Comparison of ENCODE assay signal across 9 cellular contexts in genomic region chr12:6964605-6965025, GRCh38. TPM values are rescaled to one million over a fixed set of nuclear protein-coding genes. Genes with fewer than 3 reads are reported as not detected.
DNase-seq lines count a peak whose midpoint lies in the region; ATAC-seq, FAIRE-seq and TF ChIP-seq lines count a peak whose summit lies in the region.
"Had no signal": no experiment of that assay in that cellular context is flagged by ENCODE, and none has a peak within 500 bp of the region (broad histone marks: within the 10 kb centered on the region; RNA-seq: fewer than 3 reads in every experiment).

No MANE protein-coding gene starts in this region.

- POLR2A ChIA-PET in GM12878 (lab: Charles Lee) = interaction anchor here (0.6 to 13.5 kb wide), 6 partner anchors 9 to 974 kb away, joined by 3 to 524 read pairs (median 6); partner anchors contain the start of genes C12orf57, PTPN6 and RNU7-1

- no peak; the same call in 1 of the 2 replicates for TF ChIP-seq POLR2A in GM12878 (IDR thresholded peaks at IDR 0.05; ENCODE audit: low read depth, low read length)

- RAD21 ChIA-PET in GM12878 (lab: Charles Lee; ENCODE audit: unreplicated experiment) = interaction anchor here (0.6 to 13.5 kb wide), 11 partner anchors 10 to 149 kb away, joined by 3 to 426 read pairs (median 5); partner anchors contain the start of genes C12orf57, C1RL, LPCAT3 and PTPN6

- no peak for ATAC-seq in GM12878
- ATAC-seq in upper lobe of right lung = no peak
- no peak for ATAC-seq in GM18498 (IDR thresholded peaks at IDR 0.05; ENCODE audit: unreplicated experiment)

- TF ChIP-seq CTCF in GM12878 (IDR thresholded peaks at IDR 0.05 in 2 of 3, conservative IDR thresholded peaks at IDR 0.05 in 1 of 3; ENCODE audit: control insufficient read depth in 2 of 3, extremely low read depth in 1 of 3, insufficient read depth in 1 of 3, low read depth in 3 of 3, low read length in 3 of 3) = no peak
- TF ChIP-seq CTCF in mesothelial cell of epicardium (IDR thresholded peaks at IDR 0.05; ENCODE audit: unreplicated experiment) = no peak
- no peak for TF ChIP-seq CTCF in upper lobe of right lung (IDR thresholded peaks at IDR 0.05)

- peaks cover 62% of the 10 kb centered on the region for H3K4me1 Mint-ChIP-seq in activated naive CD4-positive, alpha-beta T cell treated with anti-CD3 and anti-CD28 coated beads, Interleukin-2, amount 50 U/mL, for 24 hours
- H3K4me1 Mint-ChIP-seq in mesothelial cell of epicardium = peaks cover 46% of the 10 kb centered on the region

- H3K27me3 Mint-ChIP-seq in activated naive CD4-positive, alpha-beta T cell treated with anti-CD3 and anti-CD28 coated beads, Interleukin-2, amount 50 U/mL, for 24 hours = no peaks in the 10 kb centered on the region
- H3K27me3 Mint-ChIP-seq in mesothelial cell of epicardium (ENCODE audit: low read depth) = no peaks in the 10 kb centered on the region

- H3K9me3 Mint-ChIP-seq in activated naive CD4-positive, alpha-beta T cell treated with anti-CD3 and anti-CD28 coated beads, Interleukin-2, amount 50 U/mL, for 24 hours = no peaks in the 10 kb centered on the region
- H3K9me3 Mint-ChIP-seq in mesothelial cell of epicardium = no peaks in the 10 kb centered on the region

- H3K36me3 Mint-ChIP-seq in activated naive CD4-positive, alpha-beta T cell treated with anti-CD3 and anti-CD28 coated beads, Interleukin-2, amount 50 U/mL, for 24 hours = peaks cover 25% of the 10 kb centered on the region
- peaks cover 4% of the 10 kb centered on the region for H3K36me3 Mint-ChIP-seq in mesothelial cell of epicardium

- BruUV-seq in GM12878 (replicated peaks; lab: Mats Ljungman, UMichigan) = no TSS peak

- H3K4me1 ChIP-seq in GM12878 (ENCODE audit: control insufficient read depth, insufficient read depth, low read length) (peaks cover 43% of the 10 kb centered on the region), upper lobe of right lung (peaks cover 51% of the 10 kb centered on the region)

- no peaks in the 10 kb centered on the region for H3K9me3 ChIP-seq in GM12878 (replicated peaks; ENCODE audit: control insufficient read depth, insufficient read depth, low read length)
- H3K9me3 ChIP-seq in upper lobe of right lung = no peaks in the 10 kb centered on the region

- H3K27me3 ChIP-seq in GM12878 (replicated peaks in 1 of 2; ENCODE audit: control insufficient read depth in 2 of 2, insufficient read depth in 2 of 2, low read length in 1 of 2) (no peaks in the 10 kb centered on the region), upper lobe of right lung (no peaks in the 10 kb centered on the region)

- FAIRE-seq in GM12878 (lab: Jason Lieb, UNC) = no peak

- peaks cover 35 to 36% of the 10 kb centered on the region in 2 experiments for H3K36me3 ChIP-seq in GM12878 (ENCODE audit: control insufficient read depth in 2 of 2, insufficient read depth in 2 of 2, low read length in 1 of 2)
- peaks cover 42% of the 10 kb centered on the region for H3K36me3 ChIP-seq in upper lobe of right lung

- no peak for DNase-seq in activated naive CD4-positive, alpha-beta T cell treated with anti-CD3 and anti-CD28 coated beads, Interleukin-2, amount 50 U/mL, for 16 hours
- DNase-seq in GM12878 (ENCODE audit: low read depth, low spot score) (no peak), mesothelial cell of epicardium (ENCODE audit: low spot score in 2 of 2, unreplicated experiment in 2 of 2) (no peak), upper lobe of right lung (no peak), NCI-H2196 treated with DMSO at 0.1 percent for 48 hours (lab: John Stamatoyannopoulos, UW; ENCODE audit: unreplicated experiment) (no peak), NOMO-1 treated with DMSO at 0.1 percent for 48 hours (lab: John Stamatoyannopoulos, UW; ENCODE audit: unreplicated experiment) (no peak)

- H3K9ac ChIP-seq in GM12878 (ENCODE audit: control insufficient read depth, insufficient read depth, low read length) = peak overlapping the region; percentile 39

- intact Hi-C loops in GM12878 (cut with micrococcal nuclease; ENCODE audit: unreplicated experiment) = loop anchor here (1.0 to 5.0 kb wide), 2 partner anchors 20 to 148 kb away; partner anchors contain the start of gene C12orf57
- intact Hi-C loops in upper lobe of right lung (cut with DNase I) = loop anchor here (10.0 kb wide), 1 partner anchor 150 kb away; no protein-coding TSS in a partner anchor

- H3K4me3 ChIP-seq in GM12878 = no peak overlapping the region
- peak overlapping the region; percentile 46 for H3K4me3 ChIP-seq in upper lobe of right lung

- no peak for TF ChIP-seq RAD21 in GM12878 (IDR thresholded peaks at IDR 0.05; ENCODE audit: insufficient read depth, low read depth, low read length)

- 46% methylated on average over 8 of the region's 8 CpGs for WGBS in GM12878 (ENCODE audit: insufficient coverage, insufficient replicate concordance, low lambda C conversion rate, missing lambda C conversion rate)

- peak overlapping the region; percentile 66 for H3K4me3 Mint-ChIP-seq in activated naive CD4-positive, alpha-beta T cell treated with anti-CD3 and anti-CD28 coated beads, Interleukin-2, amount 50 U/mL, for 24 hours
- H3K4me3 Mint-ChIP-seq in mesothelial cell of epicardium = peak overlapping the region; percentile 78

- in situ Hi-C loops in GM12878 (cut with MboI) = loop anchor here (5.0 to 25.0 kb wide), 2 partner anchors 148 to 1673 kb away; no protein-coding TSS in a partner anchor

- CTCF ChIA-PET in GM12878 (lab: Yijun Ruan, JAX) = interaction anchor here (0.7 to 13.2 kb wide), 20 partner anchors 10 to 149 kb away, joined by 3 to 645 read pairs (median 4); partner anchors contain the start of genes C12orf57, C1R, C1RL and LPCAT3

- no peak for TF ChIP-seq EP300 in GM12878 (IDR thresholded peaks at IDR 0.05; ENCODE audit: borderline replicate concordance in 1 of 2, control insufficient read depth in 1 of 2, low read depth in 2 of 2, low read length in 2 of 2)

- H3K4me2 ChIP-seq in GM12878 (ENCODE audit: control insufficient read depth, insufficient read depth) = no peak overlapping the region; the same call in 1 of the 2 replicates

- SMC1A ChIA-PET in GM12878 (lab: Charles Lee; ENCODE audit: uncharacterized antibody, unreplicated experiment) = interaction anchor here (0.7 to 13.2 kb wide), 10 partner anchors 10 to 180 kb away, joined by 3 to 395 read pairs (median 3); partner anchors contain the start of genes C12orf57, C1RL, LPCAT3 and PTPN6

- H2AFZ ChIP-seq in GM12878 (ENCODE audit: control insufficient read depth, low read depth, low read length) = no peak overlapping the region; the same call in 1 of the 2 replicates

- H3K79me2 ChIP-seq in GM12878 (ENCODE audit: control insufficient read depth, insufficient read depth, low read length) = peaks cover 41% of the 10 kb centered on the region

- peak overlapping the region; percentile 96 for H3K27ac Mint-ChIP-seq in activated naive CD4-positive, alpha-beta T cell treated with anti-CD3 and anti-CD28 coated beads, Interleukin-2, amount 50 U/mL, for 24 hours
- H3K27ac Mint-ChIP-seq in mesothelial cell of epicardium = peak overlapping the region; percentile 92

- H3K27ac ChIP-seq in GM12878 (ENCODE audit: control insufficient read depth, insufficient read depth) (peak overlapping the region; percentile 64), upper lobe of right lung (peak overlapping the region; percentile 67)

- H4K20me1 ChIP-seq in GM12878 (ENCODE audit: control insufficient read depth, insufficient read depth) = no peaks in the 10 kb centered on the region

RNA-seq across cellular contexts. Expression of gene PHB2, which starts 5.8 kb away (rescaled TPM):
- 71.8 and 79.5 TPM in 2 replicates for total RNA-seq in GM12878 (2013; cell fraction: nucleolus; rRNA removed)
- total RNA-seq in GM12878 (2014; rRNA removed) (517 and 520 TPM in 2 replicates), GM12878 (2014; rRNA removed; fragmentation: Illumina TruSeq; extraction: Trizol) (421 and 455 TPM in 2 replicates), GM12878 (2021) (466 and 483 TPM in 2 replicates), mesothelial cell of epicardium (221 to 229 TPM (median 224 TPM) in 3 replicates), upper lobe of right lung (126 TPM)
- polyA plus RNA-seq in GM12878 (2011; ENCODE audit: low read depth) = 203 TPM
- polyA plus RNA-seq in GM12878 (2011; rRNA removed) (395 and 522 TPM in 2 replicates), GM12878 (2014; fragmentation: Illumina TruSeq; extraction: Trizol) (410 and 549 TPM in 2 replicates), GM12878 (2014; fragmentation: Nextera tagmentation; extraction: Ambion mirVana) (100 to 1,000 TPM; 112 to 270 TPM), GM12878 (2014; rRNA removed) (586 and 591 TPM in 2 replicates), GM12878 (2016; fragmentation: Nextera tagmentation; extraction: Ambion mirVana) (100 to 1,000 TPM; 412 to 433 TPM)
- 672 and 758 TPM in 2 replicates for polyA plus RNA-seq in GM12878 (2011; cell fraction: cytosol; rRNA removed)
- 449 and 501 TPM in 2 replicates for polyA plus RNA-seq in GM12878 (2011; cell fraction: nucleus; rRNA removed)
- polyA plus RNA-seq in GM12878 (2012) = 307 and 316 TPM in 2 replicates
- polyA minus RNA-seq in GM12878 (2011; rRNA and poly(A)+ RNA removed) = 204 and 309 TPM in 2 replicates
- 112 and 115 TPM in 2 replicates for polyA minus RNA-seq in GM12878 (2011; cell fraction: cytosol; rRNA and poly(A)+ RNA removed)
- polyA minus RNA-seq in GM12878 (2011; cell fraction: nucleus; rRNA and poly(A)+ RNA removed) = 98.4 and 155 TPM in 2 replicates

RNA-seq across cellular contexts. Expression of gene EMG1, which starts 6.1 kb away (rescaled TPM):
- total RNA-seq in GM12878 (2013; cell fraction: nucleolus; rRNA removed) = 120 and 131 TPM in 2 replicates
- total RNA-seq in GM12878 (2014; rRNA removed) = 54.6 and 69.0 TPM in 2 replicates
- 67.8 and 69.9 TPM in 2 replicates for total RNA-seq in GM12878 (2014; rRNA removed; fragmentation: Illumina TruSeq; extraction: Trizol)
- 82.4 and 84.4 TPM in 2 replicates for total RNA-seq in GM12878 (2021)
- 25.0 TPM for polyA plus RNA-seq in GM12878 (2011; ENCODE audit: low read depth)
- polyA plus RNA-seq in GM12878 (2011; rRNA removed) = 75.9 and 77.7 TPM in 2 replicates
- polyA plus RNA-seq in GM12878 (2011; cell fraction: cytosol; rRNA removed) = 52.6 and 55.9 TPM in 2 replicates
- polyA plus RNA-seq in GM12878 (2011; cell fraction: nucleus; rRNA removed) = 44.5 and 60.9 TPM in 2 replicates
- 44.6 and 77.4 TPM in 2 replicates for polyA plus RNA-seq in GM12878 (2012)
- polyA plus RNA-seq in GM12878 (2014; fragmentation: Illumina TruSeq; extraction: Trizol) = 77.2 and 91.3 TPM in 2 replicates
- polyA plus RNA-seq in GM12878 (2014; fragmentation: Nextera tagmentation; extraction: Ambion mirVana) = 100 to 1,000 TPM; 158 to 164 TPM
- polyA plus RNA-seq in GM12878 (2014; rRNA removed) = 78.0 and 94.4 TPM in 2 replicates
- polyA plus RNA-seq in GM12878 (2016; fragmentation: Nextera tagmentation; extraction: Ambion mirVana) = 100 to 1,000 TPM; 154 to 165 TPM
- polyA minus RNA-seq in GM12878 (2011; rRNA and poly(A)+ RNA removed) = 35.5 and 39.6 TPM in 2 replicates
- 16.1 and 16.7 TPM in 2 replicates for polyA minus RNA-seq in GM12878 (2011; cell fraction: cytosol; rRNA and poly(A)+ RNA removed)
- 25.1 and 34.8 TPM in 2 replicates for polyA minus RNA-seq in GM12878 (2011; cell fraction: nucleus; rRNA and poly(A)+ RNA removed)
- 31.6 to 37.7 TPM (median 33.5 TPM) in 3 replicates for total RNA-seq in mesothelial cell of epicardium
- 35.6 TPM for total RNA-seq in upper lobe of right lung

RNA-seq across cellular contexts. Expression of gene PTPN6, which starts 13.5 kb away (rescaled TPM):
- 158 and 159 TPM in 2 replicates for total RNA-seq in GM12878 (2013; cell fraction: nucleolus; rRNA removed)
- total RNA-seq in GM12878 (2014; rRNA removed) = 346 and 376 TPM in 2 replicates
- total RNA-seq in GM12878 (2014; rRNA removed; fragmentation: Illumina TruSeq; extraction: Trizol) = 214 and 235 TPM in 2 replicates
- 443 and 457 TPM in 2 replicates for total RNA-seq in GM12878 (2021)
- polyA plus RNA-seq in GM12878 (2011; ENCODE audit: low read depth) = 315 TPM
- polyA plus RNA-seq in GM12878 (2011; rRNA removed) = 208 and 364 TPM in 2 replicates
- 393 and 481 TPM in 2 replicates for polyA plus RNA-seq in GM12878 (2011; cell fraction: cytosol; rRNA removed)
- polyA plus RNA-seq in GM12878 (2011; cell fraction: nucleus; rRNA removed) = 567 and 675 TPM in 2 replicates
- polyA plus RNA-seq in GM12878 (2012) = 374 and 383 TPM in 2 replicates
- polyA plus RNA-seq in GM12878 (2014; fragmentation: Illumina TruSeq; extraction: Trizol) = 265 and 453 TPM in 2 replicates
- polyA plus RNA-seq in GM12878 (2014; fragmentation: Nextera tagmentation; extraction: Ambion mirVana) = 100 to 1,000 TPM; 229 to 413 TPM
- polyA plus RNA-seq in GM12878 (2014; rRNA removed) = 397 and 409 TPM in 2 replicates
- 100 to 1,000 TPM; 325 to 364 TPM for polyA plus RNA-seq in GM12878 (2016; fragmentation: Nextera tagmentation; extraction: Ambion mirVana)
- polyA minus RNA-seq in GM12878 (2011; rRNA and poly(A)+ RNA removed) = 268 and 357 TPM in 2 replicates
- polyA minus RNA-seq in GM12878 (2011; cell fraction: cytosol; rRNA and poly(A)+ RNA removed) = 137 and 144 TPM in 2 replicates
- 127 and 185 TPM in 2 replicates for polyA minus RNA-seq in GM12878 (2011; cell fraction: nucleus; rRNA and poly(A)+ RNA removed)
- total RNA-seq in mesothelial cell of epicardium = 21.6 to 26.2 TPM (median 23.6 TPM) in 3 replicates
- 154 TPM for total RNA-seq in upper lobe of right lung

RNA-seq across cellular contexts. Expression of gene C12orf57, which starts 20.8 kb away (rescaled TPM):
- total RNA-seq in GM12878 (2013; cell fraction: nucleolus; rRNA removed) = 34.9 and 36.3 TPM in 2 replicates
- total RNA-seq in GM12878 (2014; rRNA removed) = 223 and 231 TPM in 2 replicates
- 109 and 124 TPM in 2 replicates for total RNA-seq in GM12878 (2014; rRNA removed; fragmentation: Illumina TruSeq; extraction: Trizol)
- total RNA-seq in GM12878 (2021) = 192 and 194 TPM in 2 replicates
- polyA plus RNA-seq in GM12878 (2011; ENCODE audit: low read depth) = 177 TPM
- 183 and 331 TPM in 2 replicates for polyA plus RNA-seq in GM12878 (2011; rRNA removed)
- 632 and 839 TPM in 2 replicates for polyA plus RNA-seq in GM12878 (2011; cell fraction: cytosol; rRNA removed)
- polyA plus RNA-seq in GM12878 (2011; cell fraction: nucleus; rRNA removed) = 336 and 343 TPM in 2 replicates
- polyA plus RNA-seq in GM12878 (2012) = 433 and 438 TPM in 2 replicates
- polyA plus RNA-seq in GM12878 (2014; fragmentation: Illumina TruSeq; extraction: Trizol) = 8.0 and 64.5 TPM in 2 replicates
- 100 to 1,000 TPM; 138 to 170 TPM for polyA plus RNA-seq in GM12878 (2014; fragmentation: Nextera tagmentation; extraction: Ambion mirVana)
- polyA plus RNA-seq in GM12878 (2014; rRNA removed) = 373 and 377 TPM in 2 replicates
- polyA plus RNA-seq in GM12878 (2016; fragmentation: Nextera tagmentation; extraction: Ambion mirVana) = 100 to 1,000 TPM; 274 to 291 TPM
- polyA minus RNA-seq in GM12878 (2011; rRNA and poly(A)+ RNA removed) = 89.4 and 141 TPM in 2 replicates
- 46.1 and 52.9 TPM in 2 replicates for polyA minus RNA-seq in GM12878 (2011; cell fraction: cytosol; rRNA and poly(A)+ RNA removed)
- polyA minus RNA-seq in GM12878 (2011; cell fraction: nucleus; rRNA and poly(A)+ RNA removed) = 71.7 and 114 TPM in 2 replicates
- 203 to 215 TPM (median 204 TPM) in 3 replicates for total RNA-seq in mesothelial cell of epicardium
- 197 TPM for total RNA-seq in upper lobe of right lung

RNA-seq across cellular contexts. Expression of gene RNU7-1, which starts 21.0 kb away (rescaled TPM):
- total RNA-seq in GM12878 (2013; cell fraction: nucleolus; rRNA removed) = not detected in 2 replicates
- not detected in 2 replicates for total RNA-seq in GM12878 (2014; rRNA removed)
- total RNA-seq in GM12878 (2014; rRNA removed; fragmentation: Illumina TruSeq; extraction: Trizol) = not detected in 2 replicates
- total RNA-seq in GM12878 (2021) = not detected in 2 replicates
- polyA plus RNA-seq in GM12878 (2011; ENCODE audit: low read depth) = not detected
- polyA plus RNA-seq in GM12878 (2011; rRNA removed) = not detected in 2 replicates
- not detected in 2 replicates for polyA plus RNA-seq in GM12878 (2011; cell fraction: cytosol; rRNA removed)
- polyA plus RNA-seq in GM12878 (2011; cell fraction: nucleus; rRNA removed) = not detected in 2 replicates
- not detected in 2 replicates for polyA plus RNA-seq in GM12878 (2012)
- not detected in 2 replicates for polyA plus RNA-seq in GM12878 (2014; fragmentation: Illumina TruSeq; extraction: Trizol)
- polyA plus RNA-seq in GM12878 (2014; fragmentation: Nextera tagmentation; extraction: Ambion mirVana) = not detected
- polyA plus RNA-seq in GM12878 (2014; rRNA removed) = not detected in 2 replicates
- not detected for polyA plus RNA-seq in GM12878 (2016; fragmentation: Nextera tagmentation; extraction: Ambion mirVana)
- polyA minus RNA-seq in GM12878 (2011; rRNA and poly(A)+ RNA removed) = not detected in 2 replicates
- polyA minus RNA-seq in GM12878 (2011; cell fraction: cytosol; rRNA and poly(A)+ RNA removed) = not detected in 2 replicates
- polyA minus RNA-seq in GM12878 (2011; cell fraction: nucleus; rRNA and poly(A)+ RNA removed) = not detected in 2 replicates
- not detected in 3 replicates for total RNA-seq in mesothelial cell of epicardium
- not detected for total RNA-seq in upper lobe of right lung
- total RNA-seq: RPMI7951 had no signal
